ENCODE assay signal across 1 cellular context in genomic region chr19:35673121-35673804, GRCh38.
TF ChIP-seq lines count a peak whose summit lies in the region.

No MANE protein-coding gene starts in this region.

TF ChIP-seq in H1, 55 proteins besides CTCF, POLR2A, EP300 and RAD21:
- TF ChIP-seq BCL11A (IDR thresholded peaks at IDR 0.05; ENCODE audit: low read depth in 2 of 2, low read length in 2 of 2): no peak
- TF ChIP-seq POU5F1 (IDR thresholded peaks at IDR 0.05; ENCODE audit: low read depth, low read length): no peak
- TF ChIP-seq MAX (IDR thresholded peaks at IDR 0.05): peak; percentile 55; the same call in 1 of the 2 replicates
- no peak for TF ChIP-seq HDAC6 (IDR thresholded peaks at IDR 0.05; ENCODE audit: low read depth, low read length)
- TF ChIP-seq HDAC2 (IDR thresholded peaks at IDR 0.05; ENCODE audit: borderline replicate concordance in 1 of 2, low read depth in 2 of 2, low read length in 2 of 2): no peak
- TF ChIP-seq JUN (IDR thresholded peaks at IDR 0.05; ENCODE audit: low read depth, low read length): no peak
- TF ChIP-seq NRF1 (IDR thresholded peaks at IDR 0.05; ENCODE audit: low read depth, low read length): no peak
- no peak for TF ChIP-seq TAF7 (optimal IDR thresholded peaks at IDR 0.05; ENCODE audit: borderline replicate concordance, low read depth, low read length)
- TF ChIP-seq GABPA (IDR thresholded peaks at IDR 0.05; ENCODE audit: borderline replicate concordance, insufficient read depth, low read length): no peak
- no peak for TF ChIP-seq CBX8 (IDR thresholded peaks at IDR 0.05; ENCODE audit: borderline replicate concordance, low read depth, low read length)
- TF ChIP-seq CHD2 (IDR thresholded peaks at IDR 0.05; ENCODE audit: low read length): no peak
- no peak for TF ChIP-seq CHD7 (IDR thresholded peaks at IDR 0.05; ENCODE audit: insufficient replicate concordance, low read length)
- TF ChIP-seq SRF (IDR thresholded peaks at IDR 0.05; ENCODE audit: low read depth, low read length): no peak
- TF ChIP-seq E2F6 (IDR thresholded peaks at IDR 0.05): 0 out of 2 replicates have a peak, but pooled peaks have one; percentile 9
- TF ChIP-seq GTF2F1 (IDR thresholded peaks at IDR 0.05; ENCODE audit: borderline replicate concordance, low read depth, low read length): no peak
- no peak for TF ChIP-seq TEAD4 (IDR thresholded peaks at IDR 0.05; ENCODE audit: low read depth, low read length)
- TF ChIP-seq JUND (IDR thresholded peaks at IDR 0.05; ENCODE audit: low read length): no peak
- TF ChIP-seq ZNF274 (IDR thresholded peaks at IDR 0.05; ENCODE audit: borderline replicate concordance, extremely low read depth, low read length): no peak
- no peak for TF ChIP-seq TCF12 (IDR thresholded peaks at IDR 0.05; ENCODE audit: low read depth, low read length)
- TF ChIP-seq SIRT6 (IDR thresholded peaks at IDR 0.05; ENCODE audit: low read length): no peak
- no peak for TF ChIP-seq EZH2 (IDR thresholded peaks at IDR 0.05; ENCODE audit: low read depth, low read length, severe bottlenecking)
- TF ChIP-seq SUZ12 (IDR thresholded peaks at IDR 0.05; ENCODE audit: low read length): no peak
- TF ChIP-seq PHF8 (conservative IDR thresholded peaks at IDR 0.05; ENCODE audit: low read depth, low read length): no peak
- TF ChIP-seq BRCA1 (IDR thresholded peaks at IDR 0.05; ENCODE audit: low read depth, low read length): no peak
- peak; percentile 98 for TF ChIP-seq KDM4A (IDR thresholded peaks at IDR 0.05; ENCODE audit: low read depth, low read length, severe bottlenecking)
- peak; percentile 70 for TF ChIP-seq CREB1 (IDR thresholded peaks at IDR 0.05)
- no peak for TF ChIP-seq RFX5 (IDR thresholded peaks at IDR 0.05; ENCODE audit: borderline replicate concordance, low read depth, low read length)
- TF ChIP-seq POLR2AphosphoS5 (IDR thresholded peaks at IDR 0.05; ENCODE audit: low read depth, low read length): 0 out of 2 replicates have a peak, but pooled peaks have one; percentile 28
- no peak for TF ChIP-seq YY1 (IDR thresholded peaks at IDR 0.05; ENCODE audit: low read depth, low read length)
- no peak for TF ChIP-seq RNF2 (IDR thresholded peaks at IDR 0.05; ENCODE audit: borderline replicate concordance, low read depth, low read length, missing control alignments, poor library complexity, severe bottlenecking)
- TF ChIP-seq USF2 (IDR thresholded peaks at IDR 0.05; ENCODE audit: low read length): no peak
- TF ChIP-seq ASH2L (IDR thresholded peaks at IDR 0.05; ENCODE audit: low read length): peak; percentile 47
- no peak for TF ChIP-seq MAFK (IDR thresholded peaks at IDR 0.05; ENCODE audit: low read depth, low read length)
- TF ChIP-seq SP1 (IDR thresholded peaks at IDR 0.05; ENCODE audit: low read depth, low read length): no peak
- TF ChIP-seq TAF1 (IDR thresholded peaks at IDR 0.05; ENCODE audit: low read depth, low read length): no peak
- TF ChIP-seq TBP (IDR thresholded peaks at IDR 0.05; ENCODE audit: low read depth, low read length): no peak
- TF ChIP-seq FOSL1 (IDR thresholded peaks at IDR 0.05; ENCODE audit: insufficient read depth, low read depth, low read length): no peak
